20 cellular contexts compared by ENCODE assay signal in the genomic region with DNA sequence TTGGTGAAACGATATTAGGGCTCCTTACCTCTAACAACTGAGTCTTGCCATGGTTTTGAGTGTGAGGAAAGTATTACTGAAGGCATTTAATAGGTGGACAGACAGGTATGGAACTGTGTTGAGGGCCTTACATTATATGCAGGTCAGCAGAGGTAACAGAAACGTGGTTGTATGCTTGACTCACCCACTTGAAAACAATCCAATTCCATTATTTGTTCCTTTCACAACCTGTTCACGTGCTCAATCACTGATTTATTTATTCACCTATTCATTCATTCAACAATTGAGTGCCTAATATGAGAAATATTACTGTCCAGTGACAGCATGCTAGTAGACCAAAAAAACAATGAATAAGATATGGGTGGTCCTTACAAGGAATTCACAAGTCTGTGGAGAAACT. TPM values are rescaled to one million over a fixed set of nuclear protein-coding genes. Genes with fewer than 3 reads are reported as not detected.
"Had no signal": no experiment of that assay in that cellular context is flagged by ENCODE, and none has a peak within 500 bp of the region (broad histone marks: within the 10 kb centered on the region; RNA-seq: fewer than 3 reads in every experiment).

No MANE protein-coding gene starts in this region.

- H3K36me3 ChIP-seq: gastrocnemius medialis, heart left ventricle, pancreas, thoracic aorta had no signal

- DNase-seq: activated CD4-positive, alpha-beta T cell treated with anti-CD3 and anti-CD28 coated beads, Interleukin-2, amount 10 ng/mL, durations not matched to agents 24 days and 14 days; activated CD8-positive, alpha-beta T cell treated with anti-CD3 and anti-CD28 coated beads for 36 hours; activated naive CD4-positive, alpha-beta T cell treated with Interleukin-2 at 50 U/mL for 16 hours; activated naive CD8-positive, alpha-beta T cell treated with anti-CD3 and anti-CD28 coated beads, Interleukin-2, amount 10 ng/mL, durations not matched to agents 7 days and 5 days; activated T-cell treated with anti-CD3 and anti-CD28 coated beads, Interleukin-2, amount 50 U/mL, for 24 hours; amygdala; cortex of kidney; gastrocnemius medialis; heart left ventricle; naive thymus-derived CD8-positive, alpha-beta T cell; pancreas; stimulated activated CD4-positive, alpha-beta T cell treated with anti-CD3 and anti-CD28 coated beads, Interleukin-4, amount 100 ng/mL, for 4 hours; T1000 had no signal

- H3K4me3 ChIP-seq: gastrocnemius medialis, heart left ventricle, pancreas, thoracic aorta had no signal

- H3K4me1 ChIP-seq: pancreas had no signal

- H3K27ac ChIP-seq: gastrocnemius medialis, heart left ventricle, pancreas, thoracic aorta had no signal

- H3K27me3 Mint-ChIP-seq: activated CD4-positive, alpha-beta T cell treated with anti-CD3 and anti-CD28 coated beads, Interleukin-2, amount 10 ng/mL, durations not matched to agents 24 days and 14 days; activated CD8-positive, alpha-beta T cell treated with anti-CD3 and anti-CD28 coated beads for 36 hours; activated naive CD8-positive, alpha-beta T cell treated with anti-CD3 and anti-CD28 coated beads, Interleukin-2, amount 10 ng/mL, durations not matched to agents 7 days and 5 days; activated T-cell treated with anti-CD3 and anti-CD28 coated beads, Interleukin-2, amount 50 U/mL, for 24 hours; brain; stimulated activated memory B cell treated with anti-CD40 and anti-IgM and Interleukin-4, amounts not matched to agents 10 μg/mL and 1 μg/mL and 100 μg/mL, for 72 hours had no signal

- H3K4me1 Mint-ChIP-seq: activated CD4-positive, alpha-beta T cell treated with anti-CD3 and anti-CD28 coated beads, Interleukin-2, amount 10 ng/mL, durations not matched to agents 24 days and 14 days; activated naive CD8-positive, alpha-beta T cell treated with anti-CD3 and anti-CD28 coated beads, Interleukin-2, amount 10 ng/mL, durations not matched to agents 7 days and 5 days; naive thymus-derived CD8-positive, alpha-beta T cell; stimulated activated memory B cell treated with anti-CD40 and anti-IgM and Interleukin-4, amounts not matched to agents 10 μg/mL and 1 μg/mL and 100 μg/mL, for 72 hours had no signal

- H3K9me3 ChIP-seq: gastrocnemius medialis, heart left ventricle, pancreas, thoracic aorta had no signal

- FAIRE-seq: endometrium, pancreas had no signal

- ATAC-seq: activated CD8-positive, alpha-beta T cell treated with anti-CD3 and anti-CD28 coated beads for 36 hours; naive thymus-derived CD8-positive, alpha-beta T cell; stimulated activated memory B cell treated with anti-CD40 and anti-IgM and Interleukin-4, amounts not matched to agents 10 μg/mL and 1 μg/mL and 100 μg/mL, for 72 hours had no signal

- H3K27me3 ChIP-seq: gastrocnemius medialis, heart left ventricle, pancreas had no signal

- H3K9me3 Mint-ChIP-seq: activated CD4-positive, alpha-beta T cell treated with anti-CD3 and anti-CD28 coated beads, Interleukin-2, amount 10 ng/mL, durations not matched to agents 24 days and 14 days; activated CD8-positive, alpha-beta T cell treated with anti-CD3 and anti-CD28 coated beads for 36 hours; activated T-helper 2 cell treated with anti-CD3 and anti-CD28 coated beads, Interferon-gamma antibody, Interleukin-2, Interleukin-4, amounts not matched to agents 10 μg/mL and 5 μg/mL and 100 μg/mL, durations not matched to agents 14 hours and 24 hours and 36 hours; brain had no signal

- H3K36me3 Mint-ChIP-seq: activated naive CD8-positive, alpha-beta T cell treated with anti-CD3 and anti-CD28 coated beads, Interleukin-2, amount 10 ng/mL, durations not matched to agents 7 days and 5 days; brain; naive thymus-derived CD8-positive, alpha-beta T cell; stimulated activated memory B cell treated with anti-CD40 and anti-IgM and Interleukin-4, amounts not matched to agents 10 μg/mL and 1 μg/mL and 100 μg/mL, for 72 hours had no signal

- H3K4me3 Mint-ChIP-seq: activated CD4-positive, alpha-beta T cell treated with anti-CD3 and anti-CD28 coated beads, Interleukin-2, amount 10 ng/mL, durations not matched to agents 24 days and 14 days; activated CD8-positive, alpha-beta T cell treated with anti-CD3 and anti-CD28 coated beads for 36 hours; activated naive CD8-positive, alpha-beta T cell treated with anti-CD3 and anti-CD28 coated beads, Interleukin-2, amount 10 ng/mL, durations not matched to agents 7 days and 5 days; activated T-cell treated with anti-CD3 and anti-CD28 coated beads, Interleukin-2, amount 50 U/mL, for 24 hours; naive thymus-derived CD8-positive, alpha-beta T cell; stimulated activated memory B cell treated with anti-CD40 and anti-IgM and Interleukin-4, amounts not matched to agents 10 μg/mL and 1 μg/mL and 100 μg/mL, for 72 hours had no signal

- H3K27ac Mint-ChIP-seq: activated CD4-positive, alpha-beta T cell treated with anti-CD3 and anti-CD28 coated beads, Interleukin-2, amount 10 ng/mL, durations not matched to agents 24 days and 14 days; activated CD8-positive, alpha-beta T cell treated with anti-CD3 and anti-CD28 coated beads for 36 hours; activated naive CD8-positive, alpha-beta T cell treated with anti-CD3 and anti-CD28 coated beads, Interleukin-2, amount 10 ng/mL, durations not matched to agents 7 days and 5 days; activated T-cell treated with anti-CD3 and anti-CD28 coated beads, Interleukin-2, amount 50 U/mL, for 24 hours; activated T-helper 2 cell treated with anti-CD3 and anti-CD28 coated beads, Interferon-gamma antibody, Interleukin-2, Interleukin-4, amounts not matched to agents 10 μg/mL and 5 μg/mL and 100 μg/mL, durations not matched to agents 14 hours and 24 hours and 36 hours; naive thymus-derived CD8-positive, alpha-beta T cell; stimulated activated memory B cell treated with anti-CD40 and anti-IgM and Interleukin-4, amounts not matched to agents 10 μg/mL and 1 μg/mL and 100 μg/mL, for 72 hours had no signal

RNA-seq across cellular contexts. Expression of gene PPARGC1A, which starts 33.3 kb away (rescaled TPM):
- total RNA-seq: activated CD4-positive, alpha-beta T cell treated with anti-CD3 and anti-CD28 coated beads, Interleukin-2, amount 10 ng/mL, durations not matched to agents 24 days and 14 days; activated CD8-positive, alpha-beta T cell treated with anti-CD3 and anti-CD28 coated beads for 36 hours; activated naive CD8-positive, alpha-beta T cell treated with anti-CD3 and anti-CD28 coated beads, Interleukin-2, amount 10 ng/mL, durations not matched to agents 7 days and 5 days; activated T-helper 2 cell treated with anti-CD3 and anti-CD28 coated beads, Interferon-gamma antibody, Interleukin-2, Interleukin-4, amounts not matched to agents 10 μg/mL and 5 μg/mL and 100 μg/mL, durations not matched to agents 14 hours and 24 hours and 36 hours; naive thymus-derived CD8-positive, alpha-beta T cell; pulmonary artery endothelial cell; T-helper 1 cell treated with Interleukin-12 subunit alpha and Interleukin-12 subunit beta and Interleukin-4 antibody, amounts not matched to agents 30 ng/mL and 1 ng/mL, for 36 hours had no signal
- polyA plus RNA-seq: naive thymus-derived CD8-positive, alpha-beta T cell had no signal
